ENCODE assay signal across 1 cellular context in the genomic region with DNA sequence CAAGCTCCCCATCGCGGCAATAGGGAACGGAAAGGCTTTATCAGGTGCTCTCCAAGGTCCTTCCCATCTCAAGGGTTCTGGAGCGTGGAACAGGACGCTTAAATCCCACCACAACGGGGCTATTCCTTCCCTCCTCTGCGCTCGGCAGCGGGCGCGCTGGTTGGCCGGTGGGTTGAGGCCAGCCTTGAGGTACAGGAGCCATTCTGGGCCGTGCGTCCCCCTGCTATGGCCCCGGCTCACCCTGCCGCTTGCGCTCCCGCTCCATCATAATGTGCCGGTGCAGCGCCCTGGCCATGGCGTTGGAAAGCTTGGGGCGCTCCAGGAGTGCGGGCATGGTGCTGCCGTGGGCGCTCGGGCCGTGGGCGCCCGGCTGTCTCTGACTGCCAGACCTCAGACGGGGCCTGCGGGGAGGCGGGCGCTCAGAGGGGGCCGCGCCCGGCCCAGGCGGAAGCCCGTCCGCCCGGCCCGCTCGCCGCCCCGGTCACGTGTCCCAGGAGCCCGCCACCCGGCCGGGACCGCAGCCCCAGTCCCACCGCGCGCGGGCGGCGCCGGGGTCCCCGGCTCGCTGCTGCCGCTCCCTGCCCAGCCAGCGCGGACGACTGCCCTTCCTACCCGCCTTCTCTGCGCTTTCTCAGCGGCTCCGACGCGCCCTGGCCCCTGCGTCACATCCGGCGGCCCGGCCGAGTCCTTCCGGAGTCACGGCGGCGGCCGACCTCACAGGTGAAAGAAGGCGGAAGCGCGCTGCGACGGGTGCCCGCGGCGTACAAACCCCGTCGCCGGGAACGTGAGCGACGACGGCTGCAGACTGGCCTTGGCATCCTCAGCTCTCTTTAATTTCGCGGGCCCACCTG.
TF ChIP-seq lines count a peak whose summit lies in the region.

A gene with protein sequence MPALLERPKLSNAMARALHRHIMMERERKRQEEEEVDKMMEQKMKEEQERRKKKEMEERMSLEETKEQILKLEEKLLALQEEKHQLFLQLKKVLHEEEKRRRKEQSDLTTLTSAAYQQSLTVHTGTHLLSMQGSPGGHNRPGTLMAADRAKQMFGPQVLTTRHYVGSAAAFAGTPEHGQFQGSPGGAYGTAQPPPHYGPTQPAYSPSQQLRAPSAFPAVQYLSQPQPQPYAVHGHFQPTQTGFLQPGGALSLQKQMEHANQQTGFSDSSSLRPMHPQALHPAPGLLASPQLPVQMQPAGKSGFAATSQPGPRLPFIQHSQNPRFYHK (minus strand): TSS at position 642 of the 851 bp plus-strand sequence. CDS start 308 bp downstream, at position 334.

TF ChIP-seq in HepG2, 621 proteins besides CTCF, POLR2A, EP300 and RAD21 (continued from another document and continues in another):
- TF ChIP-seq, protein P1, sequence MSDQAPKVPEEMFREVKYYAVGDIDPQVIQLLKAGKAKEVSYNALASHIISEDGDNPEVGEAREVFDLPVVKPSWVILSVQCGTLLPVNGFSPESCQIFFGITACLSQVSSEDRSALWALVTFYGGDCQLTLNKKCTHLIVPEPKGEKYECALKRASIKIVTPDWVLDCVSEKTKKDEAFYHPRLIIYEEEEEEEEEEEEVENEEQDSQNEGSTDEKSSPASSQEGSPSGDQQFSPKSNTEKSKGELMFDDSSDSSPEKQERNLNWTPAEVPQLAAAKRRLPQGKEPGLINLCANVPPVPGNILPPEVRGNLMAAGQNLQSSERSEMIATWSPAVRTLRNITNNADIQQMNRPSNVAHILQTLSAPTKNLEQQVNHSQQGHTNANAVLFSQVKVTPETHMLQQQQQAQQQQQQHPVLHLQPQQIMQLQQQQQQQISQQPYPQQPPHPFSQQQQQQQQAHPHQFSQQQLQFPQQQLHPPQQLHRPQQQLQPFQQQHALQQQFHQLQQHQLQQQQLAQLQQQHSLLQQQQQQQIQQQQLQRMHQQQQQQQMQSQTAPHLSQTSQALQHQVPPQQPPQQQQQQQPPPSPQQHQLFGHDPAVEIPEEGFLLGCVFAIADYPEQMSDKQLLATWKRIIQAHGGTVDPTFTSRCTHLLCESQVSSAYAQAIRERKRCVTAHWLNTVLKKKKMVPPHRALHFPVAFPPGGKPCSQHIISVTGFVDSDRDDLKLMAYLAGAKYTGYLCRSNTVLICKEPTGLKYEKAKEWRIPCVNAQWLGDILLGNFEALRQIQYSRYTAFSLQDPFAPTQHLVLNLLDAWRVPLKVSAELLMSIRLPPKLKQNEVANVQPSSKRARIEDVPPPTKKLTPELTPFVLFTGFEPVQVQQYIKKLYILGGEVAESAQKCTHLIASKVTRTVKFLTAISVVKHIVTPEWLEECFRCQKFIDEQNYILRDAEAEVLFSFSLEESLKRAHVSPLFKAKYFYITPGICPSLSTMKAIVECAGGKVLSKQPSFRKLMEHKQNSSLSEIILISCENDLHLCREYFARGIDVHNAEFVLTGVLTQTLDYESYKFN (CRISPR knock-in tag; conservative IDR thresholded peaks at IDR 0.05), result peak; percentile 28; the same call in 1 of the 2 replicates
- no peak for TF ChIP-seq ZFP62 (CRISPR knock-in tag; IDR thresholded peaks at IDR 0.05)
- peak; percentile 61; the same call in 1 of the 2 replicates for TF ChIP-seq KDM3A (CRISPR knock-in tag; IDR thresholded peaks at IDR 0.05; ENCODE audit: low read depth)
- peak; percentile 81; the same call in 1 of the 2 replicates for TF ChIP-seq KDM5A (IDR thresholded peaks at IDR 0.05; ENCODE audit: borderline replicate concordance, low read length)
- TF ChIP-seq ETV5 (CRISPR knock-in tag; IDR thresholded peaks at IDR 0.05; ENCODE audit: borderline replicate concordance), result peak; percentile 79
- TF ChIP-seq PHF21A (CRISPR knock-in tag; IDR thresholded peaks at IDR 0.05), result peak; percentile 39; the same call in 1 of the 2 replicates
- peak; percentile 64; the same call in 1 of the 2 replicates for TF ChIP-seq ZNF501 (CRISPR knock-in tag; IDR thresholded peaks at IDR 0.05)
- TF ChIP-seq ZNF30 (CRISPR knock-in tag; IDR thresholded peaks at IDR 0.05), result no peak
- peak; percentile 42; the same call in 1 of the 2 replicates for TF ChIP-seq JDP2 (CRISPR knock-in tag; IDR thresholded peaks at IDR 0.05; ENCODE audit: borderline replicate concordance)
- TF ChIP-seq, protein P2, sequence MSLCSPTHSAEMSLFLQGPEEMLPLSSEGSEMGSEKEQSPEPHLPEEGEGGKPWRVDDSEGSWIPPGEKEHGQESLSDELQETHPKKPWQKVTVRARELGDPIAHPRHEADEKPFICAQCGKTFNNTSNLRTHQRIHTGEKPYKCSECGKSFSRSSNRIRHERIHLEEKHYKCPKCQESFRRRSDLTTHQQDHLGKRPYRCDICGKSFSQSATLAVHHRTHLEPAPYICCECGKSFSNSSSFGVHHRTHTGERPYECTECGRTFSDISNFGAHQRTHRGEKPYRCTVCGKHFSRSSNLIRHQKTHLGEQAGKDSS (CRISPR knock-in tag; IDR thresholded peaks at IDR 0.05; ENCODE audit: borderline replicate concordance, low read depth), result no peak
- TF ChIP-seq ZNF746 (CRISPR knock-in tag; IDR thresholded peaks at IDR 0.05), result peak; percentile 69; the same call in 1 of the 2 replicates
- TF ChIP-seq JARID2 (CRISPR knock-in tag; IDR thresholded peaks at IDR 0.05; ENCODE audit: insufficient replicate concordance), result no peak
- TF ChIP-seq ZNF263 (CRISPR knock-in tag; IDR thresholded peaks at IDR 0.05), result peak; percentile 44; the same call in 1 of the 2 replicates
- TF ChIP-seq ZNF709 (CRISPR knock-in tag; IDR thresholded peaks at IDR 0.05), result peak; percentile 77; the same call in 1 of the 2 replicates
- TF ChIP-seq, protein P3, sequence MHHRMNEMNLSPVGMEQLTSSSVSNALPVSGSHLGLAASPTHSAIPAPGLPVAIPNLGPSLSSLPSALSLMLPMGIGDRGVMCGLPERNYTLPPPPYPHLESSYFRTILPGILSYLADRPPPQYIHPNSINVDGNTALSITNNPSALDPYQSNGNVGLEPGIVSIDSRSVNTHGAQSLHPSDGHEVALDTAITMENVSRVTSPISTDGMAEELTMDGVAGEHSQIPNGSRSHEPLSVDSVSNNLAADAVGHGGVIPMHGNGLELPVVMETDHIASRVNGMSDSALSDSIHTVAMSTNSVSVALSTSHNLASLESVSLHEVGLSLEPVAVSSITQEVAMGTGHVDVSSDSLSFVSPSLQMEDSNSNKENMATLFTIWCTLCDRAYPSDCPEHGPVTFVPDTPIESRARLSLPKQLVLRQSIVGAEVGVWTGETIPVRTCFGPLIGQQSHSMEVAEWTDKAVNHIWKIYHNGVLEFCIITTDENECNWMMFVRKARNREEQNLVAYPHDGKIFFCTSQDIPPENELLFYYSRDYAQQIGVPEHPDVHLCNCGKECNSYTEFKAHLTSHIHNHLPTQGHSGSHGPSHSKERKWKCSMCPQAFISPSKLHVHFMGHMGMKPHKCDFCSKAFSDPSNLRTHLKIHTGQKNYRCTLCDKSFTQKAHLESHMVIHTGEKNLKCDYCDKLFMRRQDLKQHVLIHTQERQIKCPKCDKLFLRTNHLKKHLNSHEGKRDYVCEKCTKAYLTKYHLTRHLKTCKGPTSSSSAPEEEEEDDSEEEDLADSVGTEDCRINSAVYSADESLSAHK (CRISPR knock-in tag; IDR thresholded peaks at IDR 0.05; ENCODE audit: borderline replicate concordance), result 0 out of 2 replicates have a peak, but pooled peaks have one; percentile 82
- TF ChIP-seq ZNF766 (CRISPR knock-in tag; IDR thresholded peaks at IDR 0.05; ENCODE audit: borderline replicate concordance), result 0 out of 2 replicates have a peak, but pooled peaks have one; percentile 37
- TF ChIP-seq WIZ (CRISPR knock-in tag; IDR thresholded peaks at IDR 0.05), result no peak; the same call in 1 of the 2 replicates
- TF ChIP-seq PITX1 (CRISPR knock-in tag; IDR thresholded peaks at IDR 0.05), result no peak
- 0 out of 2 replicates have a peak, but pooled peaks have one; percentile 23 for TF ChIP-seq FOXC1 (CRISPR knock-in tag; IDR thresholded peaks at IDR 0.05; ENCODE audit: borderline replicate concordance)
- TF ChIP-seq, protein P4, sequence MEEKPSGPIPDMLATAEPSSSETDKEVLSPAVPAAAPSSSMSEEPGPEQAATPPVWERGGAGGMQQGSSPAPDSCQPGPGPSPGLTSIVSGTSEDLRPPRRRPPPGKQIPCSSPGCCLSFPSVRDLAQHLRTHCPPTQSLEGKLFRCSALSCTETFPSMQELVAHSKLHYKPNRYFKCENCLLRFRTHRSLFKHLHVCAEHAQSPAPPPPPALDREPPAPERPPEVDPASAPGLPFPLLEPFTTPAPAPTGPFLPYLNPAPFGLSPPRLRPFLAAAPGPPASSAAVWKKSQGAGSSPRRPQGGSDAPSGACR (CRISPR knock-in tag; IDR thresholded peaks at IDR 0.05), result no peak
- TF ChIP-seq MEIS1 (CRISPR knock-in tag; IDR thresholded peaks at IDR 0.05; ENCODE audit: borderline replicate concordance), result 0 out of 2 replicates have a peak, but pooled peaks have one; percentile 46
- peak; percentile 33; the same call in 1 of the 2 replicates for TF ChIP-seq ZBTB21 (CRISPR knock-in tag; IDR thresholded peaks at IDR 0.05)
- peak; percentile 62; the same call in 1 of the 2 replicates for TF ChIP-seq ZNF607 (CRISPR knock-in tag; IDR thresholded peaks at IDR 0.05; ENCODE audit: borderline replicate concordance)
- no peak for TF ChIP-seq ZNF773 (CRISPR knock-in tag; IDR thresholded peaks at IDR 0.05; ENCODE audit: borderline replicate concordance)
- TF ChIP-seq HOXA9 (CRISPR knock-in tag; IDR thresholded peaks at IDR 0.05; ENCODE audit: borderline replicate concordance), result peak; percentile 64
- TF ChIP-seq, protein P5, sequence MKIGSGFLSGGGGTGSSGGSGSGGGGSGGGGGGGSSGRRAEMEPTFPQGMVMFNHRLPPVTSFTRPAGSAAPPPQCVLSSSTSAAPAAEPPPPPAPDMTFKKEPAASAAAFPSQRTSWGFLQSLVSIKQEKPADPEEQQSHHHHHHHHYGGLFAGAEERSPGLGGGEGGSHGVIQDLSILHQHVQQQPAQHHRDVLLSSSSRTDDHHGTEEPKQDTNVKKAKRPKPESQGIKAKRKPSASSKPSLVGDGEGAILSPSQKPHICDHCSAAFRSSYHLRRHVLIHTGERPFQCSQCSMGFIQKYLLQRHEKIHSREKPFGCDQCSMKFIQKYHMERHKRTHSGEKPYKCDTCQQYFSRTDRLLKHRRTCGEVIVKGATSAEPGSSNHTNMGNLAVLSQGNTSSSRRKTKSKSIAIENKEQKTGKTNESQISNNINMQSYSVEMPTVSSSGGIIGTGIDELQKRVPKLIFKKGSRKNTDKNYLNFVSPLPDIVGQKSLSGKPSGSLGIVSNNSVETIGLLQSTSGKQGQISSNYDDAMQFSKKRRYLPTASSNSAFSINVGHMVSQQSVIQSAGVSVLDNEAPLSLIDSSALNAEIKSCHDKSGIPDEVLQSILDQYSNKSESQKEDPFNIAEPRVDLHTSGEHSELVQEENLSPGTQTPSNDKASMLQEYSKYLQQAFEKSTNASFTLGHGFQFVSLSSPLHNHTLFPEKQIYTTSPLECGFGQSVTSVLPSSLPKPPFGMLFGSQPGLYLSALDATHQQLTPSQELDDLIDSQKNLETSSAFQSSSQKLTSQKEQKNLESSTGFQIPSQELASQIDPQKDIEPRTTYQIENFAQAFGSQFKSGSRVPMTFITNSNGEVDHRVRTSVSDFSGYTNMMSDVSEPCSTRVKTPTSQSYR (CRISPR knock-in tag; IDR thresholded peaks at IDR 0.05; ENCODE audit: borderline replicate concordance), result peak; percentile 10; the same call in 1 of the 2 replicates
- no peak for TF ChIP-seq ZSCAN20 (CRISPR knock-in tag; IDR thresholded peaks at IDR 0.05; ENCODE audit: borderline replicate concordance)
- TF ChIP-seq, protein P6, sequence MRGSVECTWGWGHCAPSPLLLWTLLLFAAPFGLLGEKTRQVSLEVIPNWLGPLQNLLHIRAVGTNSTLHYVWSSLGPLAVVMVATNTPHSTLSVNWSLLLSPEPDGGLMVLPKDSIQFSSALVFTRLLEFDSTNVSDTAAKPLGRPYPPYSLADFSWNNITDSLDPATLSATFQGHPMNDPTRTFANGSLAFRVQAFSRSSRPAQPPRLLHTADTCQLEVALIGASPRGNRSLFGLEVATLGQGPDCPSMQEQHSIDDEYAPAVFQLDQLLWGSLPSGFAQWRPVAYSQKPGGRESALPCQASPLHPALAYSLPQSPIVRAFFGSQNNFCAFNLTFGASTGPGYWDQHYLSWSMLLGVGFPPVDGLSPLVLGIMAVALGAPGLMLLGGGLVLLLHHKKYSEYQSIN (CRISPR knock-in tag; IDR thresholded peaks at IDR 0.05; ENCODE audit: borderline replicate concordance), result no peak
- no peak; the same call in 1 of the 2 replicates for TF ChIP-seq ZNF329 (CRISPR knock-in tag; IDR thresholded peaks at IDR 0.05; ENCODE audit: low read depth)
- peak; percentile 83 for TF ChIP-seq ISL2 (CRISPR knock-in tag; IDR thresholded peaks at IDR 0.05)
- no peak for TF ChIP-seq TBP (CRISPR knock-in tag; IDR thresholded peaks at IDR 0.05)
- TF ChIP-seq, protein P7, sequence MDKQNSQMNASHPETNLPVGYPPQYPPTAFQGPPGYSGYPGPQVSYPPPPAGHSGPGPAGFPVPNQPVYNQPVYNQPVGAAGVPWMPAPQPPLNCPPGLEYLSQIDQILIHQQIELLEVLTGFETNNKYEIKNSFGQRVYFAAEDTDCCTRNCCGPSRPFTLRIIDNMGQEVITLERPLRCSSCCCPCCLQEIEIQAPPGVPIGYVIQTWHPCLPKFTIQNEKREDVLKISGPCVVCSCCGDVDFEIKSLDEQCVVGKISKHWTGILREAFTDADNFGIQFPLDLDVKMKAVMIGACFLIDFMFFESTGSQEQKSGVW (CRISPR knock-in tag; IDR thresholded peaks at IDR 0.05; ENCODE audit: borderline replicate concordance), result no peak
- TF ChIP-seq ZNF354B (CRISPR knock-in tag; IDR thresholded peaks at IDR 0.05), result no peak; the same call in 1 of the 2 replicates
